Comparison of ENCODE assay signal across 27 cellular contexts in genomic region chr1:22537441-22538139, GRCh38. TPM values are rescaled to one million over a fixed set of nuclear protein-coding genes. Genes with fewer than 3 reads are reported as not detected.
DNase-seq lines count a peak whose midpoint lies in the region; ATAC-seq and TF ChIP-seq lines count a peak whose summit lies in the region.
"Had no signal": no experiment of that assay in that cellular context is flagged by ENCODE, and none has a peak within 500 bp of the region (broad histone marks: within the 10 kb centered on the region; RNA-seq: fewer than 3 reads in every experiment).

No MANE protein-coding gene starts in this region.

- H3K27ac ChIP-seq in BLaER1 = peak overlapping the region; percentile 7; the same call in 1 of the 2 replicates
- H3K27ac ChIP-seq: A549, HL-60, KMS-11, Peyer's patch had no signal

- H3K36me3 Mint-ChIP-seq in T-helper 17 cell (ENCODE audit: low read depth) = peaks cover 3% of the 10 kb centered on the region
- H3K36me3 Mint-ChIP-seq in progenitor cell of endocrine pancreas (ENCODE audit: insufficient read depth) = peaks cover 6% of the 10 kb centered on the region
- H3K36me3 Mint-ChIP-seq in immature natural killer cell = peaks cover 3 to 13% (median 11%) of the 10 kb centered on the region in 3 donors

- peak overlapping the region; percentile 65 for H3K4me2 ChIP-seq in BLaER1
- H3K4me2 ChIP-seq: A549, KMS-11 had no signal

- H3K36me3 ChIP-seq in BLaER1 = no peaks in the 10 kb centered on the region; the same call in 1 of the 2 replicates
- H3K36me3 ChIP-seq: BE2C, Peyer's patch had no signal

- no peak for DNase-seq in T-helper 17 cell
- DNase-seq in medulla oblongata (ENCODE audit: extremely low spot score) = peak; percentile 7
- DNase-seq in progenitor cell of endocrine pancreas (ENCODE audit: low spot score, unreplicated experiment) = no peak
- DNase-seq in NCI-H524 treated with DMSO at 0.1 percent for 48 hours (lab: John Stamatoyannopoulos, UW) = no peak
- DNase-seq in immature natural killer cell = no peak
- DNase-seq: BE2C; CD4-positive, alpha-beta T cell; COR-L47; DMS79; H9; HFFc6; MV-4-11; NCI-H1105 treated with DMSO at 0.1 percent for 48 hours; NCI-H2029 treated with DMSO at 0.1 percent for 48 hours; NCI-H2171; NCI-H345; NCI-H524; Peyer's patch had no signal

- TF ChIP-seq CTCF in progenitor cell of endocrine pancreas (IDR thresholded peaks at IDR 0.05; ENCODE audit: unreplicated experiment) = no peak

- H3K4me1 ChIP-seq in BLaER1 = peaks cover 48% of the 10 kb centered on the region
- H3K4me1 ChIP-seq: A549, Peyer's patch had no signal

- H3K9me3 Mint-ChIP-seq in progenitor cell of endocrine pancreas (ENCODE audit: low read depth) = no peaks in the 10 kb centered on the region
- H3K9me3 Mint-ChIP-seq in immature natural killer cell = no peaks in the 10 kb centered on the region
- H3K9me3 Mint-ChIP-seq: CD4-positive, alpha-beta T cell; H9; HFFc6 had no signal

- H3K27ac Mint-ChIP-seq in T-helper 17 cell (peak overlapping the region; percentile 41), progenitor cell of endocrine pancreas (peak overlapping the region; percentile 20), immature natural killer cell (no peak overlapping the region)
- H3K27ac Mint-ChIP-seq: CD4-positive, alpha-beta T cell; H9; HFFc6 had no signal

- H3K9me3 ChIP-seq in BLaER1 = no peaks in the 10 kb centered on the region
- H3K9me3 ChIP-seq in T-helper 17 cell (ENCODE audit: control insufficient read depth, low read length, poor library complexity, severe bottlenecking) = no peaks in the 10 kb centered on the region
- H3K9me3 ChIP-seq: A549, BE2C, Peyer's patch had no signal

- peaks cover 16% of the 10 kb centered on the region for H3K4me1 Mint-ChIP-seq in T-helper 17 cell
- peaks cover 4% of the 10 kb centered on the region for H3K4me1 Mint-ChIP-seq in progenitor cell of endocrine pancreas (ENCODE audit: low read depth)
- H3K4me1 Mint-ChIP-seq in immature natural killer cell = peaks cover 13 to 17% of the 10 kb centered on the region in 2 donors

- H3K27me3 ChIP-seq in BLaER1 = no peaks in the 10 kb centered on the region
- H3K27me3 ChIP-seq: BE2C, Peyer's patch had no signal

- H4K20me1 ChIP-seq in BLaER1 = no peaks in the 10 kb centered on the region

- H3K4me3 ChIP-seq in BLaER1 = no peak overlapping the region
- H3K4me3 ChIP-seq: A549, GM12878, Peyer's patch had no signal

- no peak overlapping the region for H3K9ac ChIP-seq in BLaER1
- H3K9ac ChIP-seq: KMS-11 had no signal

- no peak overlapping the region for H3K4me3 Mint-ChIP-seq in T-helper 17 cell
- no peak overlapping the region for H3K4me3 Mint-ChIP-seq in progenitor cell of endocrine pancreas (ENCODE audit: low read depth)
- H3K4me3 Mint-ChIP-seq in immature natural killer cell = no peak overlapping the region
- H3K4me3 Mint-ChIP-seq: CD4-positive, alpha-beta T cell; H9; HFFc6 had no signal

- ATAC-seq in T-helper 17 cell (no peak), GM19455 (IDR thresholded peaks at IDR 0.05; ENCODE audit: unreplicated experiment) (no peak)
- ATAC-seq: A549, GM12878 had no signal

- H3K27me3 Mint-ChIP-seq in T-helper 17 cell = no peaks in the 10 kb centered on the region
- no peaks in the 10 kb centered on the region for H3K27me3 Mint-ChIP-seq in progenitor cell of endocrine pancreas
- H3K27me3 Mint-ChIP-seq in immature natural killer cell (ENCODE audit: low read depth in 3 of 3) = peaks cover 0 to 2% (median 1%) of the 10 kb centered on the region in 3 donors
- H3K27me3 Mint-ChIP-seq: CD4-positive, alpha-beta T cell had no signal

RNA-seq across cellular contexts. Expression of gene EPHA8, which starts 25.7 kb away (rescaled TPM):
- total RNA-seq in T-helper 17 cell (not detected), progenitor cell of endocrine pancreas (0.11 and 0.24 TPM in 2 replicates)
- polyA plus RNA-seq in immature natural killer cell = not detected
- total RNA-seq: CD4-positive, alpha-beta T cell; GM12878; HFFc6; HT-29; OCI-LY7; Peyer's patch; SK-MEL-5 had no signal
- polyA plus RNA-seq: A549, GM12878 had no signal

Comparison
In these comparisons a context has a peak if more than half of its experiments do, and no peak if none do; other contexts are left out.
1. H3K27ac Mint-ChIP-seq: peak in T-helper 17 cell (single experiment) and progenitor cell of endocrine pancreas (single experiment); none in immature natural killer cell (0 of 6).